Comparison of ENCODE assay signal across 10 cellular contexts in the genomic region with DNA sequence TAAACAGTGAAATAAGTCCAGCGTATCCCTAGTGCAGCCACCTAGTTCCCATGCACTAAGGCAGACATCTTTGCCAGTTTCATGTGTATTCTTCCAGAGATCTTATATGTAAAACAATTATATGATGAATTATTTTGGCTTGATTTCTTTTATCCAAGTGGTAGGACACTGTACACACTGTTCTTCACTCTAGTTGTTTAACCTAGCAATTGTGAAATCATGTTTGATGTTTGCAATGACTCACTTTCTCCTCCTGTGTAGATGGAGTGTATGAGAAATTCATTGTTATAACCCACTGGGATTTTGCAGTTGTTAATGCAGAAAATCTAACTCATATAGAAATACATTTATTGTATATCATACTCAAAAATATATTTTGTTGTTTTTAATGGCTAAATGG. TPM values are rescaled to one million over a fixed set of nuclear protein-coding genes. Genes with fewer than 3 reads are reported as not detected.
DNase-seq lines count a peak whose midpoint lies in the region; ATAC-seq and TF ChIP-seq lines count a peak whose summit lies in the region.
"Had no signal": no experiment of that assay in that cellular context is flagged by ENCODE, and none has a peak within 500 bp of the region (broad histone marks: within the 10 kb centered on the region; RNA-seq: fewer than 3 reads in every experiment).

No MANE protein-coding gene starts in this region.

- ATAC-seq in foreskin keratinocyte (peak; percentile 89), GM19463 (IDR thresholded peaks at IDR 0.05; ENCODE audit: unreplicated experiment) (no peak)

- H3K27ac ChIP-seq in foreskin keratinocyte (no peak overlapping the region), SJCRH30 (no peak overlapping the region)
- H3K27ac ChIP-seq: parathyroid adenoma had no signal

- no peak for TF ChIP-seq CTCF in foreskin keratinocyte (conservative IDR thresholded peaks at IDR 0.05)

- H3K9me3 ChIP-seq in SJCRH30 (replicated peaks) = no peaks in the 10 kb centered on the region

- H3K4me1 ChIP-seq in foreskin keratinocyte = no peaks in the 10 kb centered on the region
- H3K4me1 ChIP-seq in SJCRH30 = no peaks in the 10 kb centered on the region
- H3K4me1 ChIP-seq: parathyroid adenoma had no signal

- peak; percentile 60 for DNase-seq in NOMO-1 treated with DMSO at 0.1 percent for 48 hours (lab: John Stamatoyannopoulos, UW; ENCODE audit: unreplicated experiment)
- no peak for DNase-seq in NOMO-1 treated with dmso at 0.1 percent for 144 hours (lab: John Stamatoyannopoulos, UW; ENCODE audit: unreplicated experiment)
- peak; percentile 25 for DNase-seq in SW480 (ENCODE audit: low spot score)
- peak; percentile 37 to 52 for DNase-seq in foreskin keratinocyte
- DNase-seq in smooth muscle cell of the brain vasculature (ENCODE audit: low read depth, low spot score) = peak; percentile 39
- DNase-seq in stimulated activated CD4-positive, alpha-beta T cell treated with anti-CD3 and anti-CD28 coated beads, Interleukin-1b, Interleukin-23, amount 100 ng/mL, for 48 hours = no peak
- DNase-seq in SJCRH30 = no peak
- DNase-seq: SW 1271 had no signal

- no peak overlapping the region for H3K4me3 ChIP-seq in SJCRH30

- H3K27me3 ChIP-seq in foreskin keratinocyte (no peaks in the 10 kb centered on the region), SJCRH30 (no peaks in the 10 kb centered on the region)

- H3K36me3 ChIP-seq in SJCRH30 = no peaks in the 10 kb centered on the region

RNA-seq across cellular contexts. Expression of a gene that starts 17.5 kb away (rescaled TPM):
- 74.8 and 83.4 TPM in 2 replicates for total RNA-seq in foreskin keratinocyte
- 40.8 and 44.4 TPM in 2 replicates for polyA plus RNA-seq in foreskin keratinocyte
- total RNA-seq in SJCRH30 (2014; rRNA removed; shearing (Covaris generic)) = 80.3 and 91.1 TPM in 2 replicates

RNA-seq across cellular contexts. Expression of a gene that starts 46.9 kb away (rescaled TPM):
- total RNA-seq in foreskin keratinocyte = 27.7 and 31.1 TPM in 2 replicates
- 13.6 and 17.8 TPM in 2 replicates for polyA plus RNA-seq in foreskin keratinocyte
- total RNA-seq in SJCRH30 (2014; rRNA removed; shearing (Covaris generic)) = 33.1 and 37.0 TPM in 2 replicates

Comparison
In these comparisons a context has a peak if more than half of its experiments do, and no peak if none do; other contexts are left out.
1. DNase-seq: peak in NOMO-1 treated with DMSO at 0.1 percent for 48 hours (single experiment), SW480 (single experiment), foreskin keratinocyte (2 of 2) and smooth muscle cell of the brain vasculature (single experiment); none in NOMO-1 treated with dmso at 0.1 percent for 144 hours (single experiment), stimulated activated CD4-positive, alpha-beta T cell treated with anti-CD3 and anti-CD28 coated beads, Interleukin-1b, Interleukin-23, amount 100 ng/mL, for 48 hours (single experiment) and SJCRH30 (0 of 2).